ENCODE assay signal across 20 cellular contexts in the genomic region with DNA sequence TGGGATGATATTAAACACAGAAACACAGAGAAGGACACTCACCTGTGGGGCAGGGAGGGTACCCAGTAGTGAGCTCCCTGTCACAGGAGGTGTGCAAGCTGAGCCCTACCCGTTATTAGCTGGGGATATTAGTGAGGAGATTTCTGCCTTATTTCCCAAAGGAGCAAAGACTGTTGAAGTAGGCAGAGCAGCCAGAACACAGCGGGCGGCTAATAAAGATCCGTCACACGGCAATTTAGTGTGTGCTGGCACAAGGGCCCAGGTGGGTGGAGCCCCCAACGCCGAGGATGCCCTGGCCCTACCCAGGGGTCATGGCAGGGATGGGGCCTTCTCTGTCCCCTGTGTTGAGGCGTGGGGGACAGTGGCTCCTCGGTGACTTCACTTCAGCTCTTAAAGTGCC. TPM values are rescaled to one million over a fixed set of nuclear protein-coding genes. Genes with fewer than 3 reads are reported as not detected.
A peak's percentile ranks its signal among the peaks of the same experiment; 100 is the strongest.
DNase-seq lines count a peak whose midpoint lies in the region; ATAC-seq, FAIRE-seq and TF ChIP-seq lines count a peak whose summit lies in the region.
"Had no signal": no experiment of that assay in that cellular context is flagged by ENCODE, and none has a peak within 500 bp of the region (broad histone marks: within the 10 kb centered on the region; RNA-seq: fewer than 3 reads in every experiment).

No MANE protein-coding gene starts in this region.

- H2AFZ ChIP-seq in neuronal stem cell (ENCODE audit: low read length) = peak overlapping the region; percentile 81

- H2BK5ac ChIP-seq in neuronal stem cell (ENCODE audit: low read length) = no peak overlapping the region

- H3K4me1 Mint-ChIP-seq in brain = peaks cover 98% of the 10 kb centered on the region
- peaks cover 20% of the 10 kb centered on the region for H3K4me1 Mint-ChIP-seq in activated CD8-positive, alpha-beta T cell treated with anti-CD3 and anti-CD28 coated beads, Interleukin-2, amount 10 ng/mL, durations not matched to agents 7 days and 5 days (ENCODE audit: low read depth)

- intact Hi-C loops in kidney (cut with DNase I) = no loop called here

- peaks cover 0 to 2% of the 10 kb centered on the region in 2 donors for H3K36me3 ChIP-seq in neuronal stem cell (replicated peaks in 1 of 2; ENCODE audit: control insufficient read depth in 2 of 2, insufficient read depth in 2 of 2, low read length in 2 of 2)
- no peaks in the 10 kb centered on the region for H3K36me3 ChIP-seq in kidney (ENCODE audit: control insufficient read depth in 1 of 2, insufficient read depth in 2 of 2, low read length in 2 of 2)
- H3K36me3 ChIP-seq: BE2C, Peyer's patch, SJSA1 had no signal

- H3K9me3 ChIP-seq in neuronal stem cell (replicated peaks in 1 of 2; ENCODE audit: control insufficient read depth in 2 of 2, insufficient read depth in 1 of 2, low read depth in 1 of 2, low read length in 2 of 2) (peaks cover 0 to 3% of the 10 kb centered on the region in 2 donors), kidney (ENCODE audit: control insufficient read depth in 1 of 2, low read length in 2 of 2) (no peaks in the 10 kb centered on the region)
- H3K9me3 ChIP-seq: Peyer's patch, SJSA1 had no signal

- H3K9ac ChIP-seq in neuronal stem cell (ENCODE audit: low read depth, low read length, poor library complexity) (peak overlapping the region; percentile 5), kidney (ENCODE audit: low read length in 2 of 2) (no peak overlapping the region)

- peaks cover 0 to under 1% (median 0%) of the 10 kb centered on the region in 5 experiments for H3K9me3 Mint-ChIP-seq in brain
- H3K9me3 Mint-ChIP-seq in activated CD8-positive, alpha-beta T cell treated with anti-CD3 and anti-CD28 coated beads, Interleukin-2, amount 10 ng/mL, durations not matched to agents 7 days and 5 days (ENCODE audit: insufficient read depth) = no peaks in the 10 kb centered on the region
- H3K9me3 Mint-ChIP-seq: HFFc6 had no signal

- POLR2A ChIA-PET in activated CD8-positive, alpha-beta T cell treated with anti-CD3 and anti-CD28 coated beads, Interleukin-2, amount 10 ng/mL, durations not matched to agents 7 days and 5 days (lab: Charles Lee) = no interaction called here

- no peaks in the 10 kb centered on the region for H3K36me3 Mint-ChIP-seq in brain
- no peaks in the 10 kb centered on the region for H3K36me3 Mint-ChIP-seq in activated CD8-positive, alpha-beta T cell treated with anti-CD3 and anti-CD28 coated beads, Interleukin-2, amount 10 ng/mL, durations not matched to agents 7 days and 5 days (ENCODE audit: low read depth)

- no peak for ATAC-seq in activated CD8-positive, alpha-beta T cell treated with anti-CD3 and anti-CD28 coated beads, Interleukin-2, amount 10 ng/mL, durations not matched to agents 7 days and 5 days

- no peak overlapping the region for H3K4me2 ChIP-seq in neuronal stem cell (ENCODE audit: insufficient read depth, low read length, poor library complexity, severe bottlenecking)

- CTCF ChIA-PET in activated CD8-positive, alpha-beta T cell treated with anti-CD3 and anti-CD28 coated beads, Interleukin-2, amount 10 ng/mL, durations not matched to agents 7 days and 5 days (lab: Charles Lee) = interaction anchor here (1.2 kb wide), 1 partner anchor 11 kb away, joined by 4 read pairs; no protein-coding TSS in a partner anchor

- DNase-seq in NCI-H2171 treated with DMSO at 0.1 percent for 48 hours (lab: John Stamatoyannopoulos, UW) = peak; percentile 50
- no peak for DNase-seq in NCI-H2171 (lab: John Stamatoyannopoulos, UW)
- no peak for DNase-seq in HTR-8/SVneo (ENCODE audit: insufficient read length, low spot score)
- no peak for DNase-seq in neuronal stem cell (ENCODE audit: low spot score)
- no peak for DNase-seq in activated CD8-positive, alpha-beta T cell treated with anti-CD3 and anti-CD28 coated beads, Interleukin-2, amount 10 ng/mL, durations not matched to agents 7 days and 5 days
- DNase-seq in kidney = no peak
- DNase-seq: HFFc6; KG1; NCI-H1092; NCI-H2029; NK-92 treated with Interleukin-12 subunit alpha and Interleukin-12 subunit beta, amount 100 ng/mL, for 24 hours had no signal

- peak overlapping the region; percentile 89 for H3K18ac ChIP-seq in neuronal stem cell (ENCODE audit: low read length)

- peak overlapping the region in 1 of 5 experiments; percentile 54 for H3K4me3 Mint-ChIP-seq in brain
- no peak overlapping the region for H3K4me3 Mint-ChIP-seq in activated CD8-positive, alpha-beta T cell treated with anti-CD3 and anti-CD28 coated beads, Interleukin-2, amount 10 ng/mL, durations not matched to agents 7 days and 5 days
- H3K4me3 Mint-ChIP-seq: HFFc6 had no signal

- peak overlapping the region; percentile 64 for H2BK12ac ChIP-seq in neuronal stem cell (ENCODE audit: low read length)

- H3K4ac ChIP-seq in neuronal stem cell (ENCODE audit: low read length) = no peak overlapping the region

- peak overlapping the region; percentile 81 for H2AK5ac ChIP-seq in neuronal stem cell (ENCODE audit: low read depth, low read length)

- no peak overlapping the region for H4K8ac ChIP-seq in neuronal stem cell (ENCODE audit: low read depth, low read length)

- no peak overlapping the region for H4K91ac ChIP-seq in neuronal stem cell (ENCODE audit: low read depth, low read length, poor library complexity)

- H3K14ac ChIP-seq in neuronal stem cell (ENCODE audit: low read length) = no peak overlapping the region

- peaks cover 50 to 73% of the 10 kb centered on the region in 2 donors for H3K4me1 ChIP-seq in neuronal stem cell (ENCODE audit: control insufficient read depth in 2 of 2, insufficient read depth in 1 of 2, low read depth in 1 of 2, low read length in 2 of 2)
- peaks cover 0 to 3% of the 10 kb centered on the region in 2 donors for H3K4me1 ChIP-seq in kidney (ENCODE audit: control insufficient read depth in 1 of 2, insufficient read depth in 1 of 2, low read depth in 1 of 2, low read length in 2 of 2)

- H3K79me1 ChIP-seq in neuronal stem cell (ENCODE audit: low read depth, low read length) = no peaks in the 10 kb centered on the region

- peak overlapping the region; percentile 43 for H2BK15ac ChIP-seq in neuronal stem cell (ENCODE audit: low read length)

- peaks cover 5% of the 10 kb centered on the region for H3K27me3 Mint-ChIP-seq in brain
- peaks cover 35% of the 10 kb centered on the region for H3K27me3 Mint-ChIP-seq in activated CD8-positive, alpha-beta T cell treated with anti-CD3 and anti-CD28 coated beads, Interleukin-2, amount 10 ng/mL, durations not matched to agents 7 days and 5 days (ENCODE audit: low read depth)

- H3K27ac Mint-ChIP-seq in brain = peak overlapping the region in 3 of 5 experiments; percentile 63 to 92 (median 71)
- no peak overlapping the region for H3K27ac Mint-ChIP-seq in activated CD8-positive, alpha-beta T cell treated with anti-CD3 and anti-CD28 coated beads, Interleukin-2, amount 10 ng/mL, durations not matched to agents 7 days and 5 days
- H3K27ac Mint-ChIP-seq: HFFc6 had no signal

- no peak overlapping the region for H3K23ac ChIP-seq in neuronal stem cell (ENCODE audit: low read depth, low read length, poor library complexity)

- H2BK120ac ChIP-seq in neuronal stem cell (ENCODE audit: low read depth, low read length) = no peak overlapping the region

- H3K4me3 ChIP-seq in neuronal stem cell (ENCODE audit: low read length in 2 of 2) = no peak overlapping the region
- no peak overlapping the region for H3K4me3 ChIP-seq in kidney (ENCODE audit: low read length in 2 of 2)
- H3K4me3 ChIP-seq: GM12878, Peyer's patch, SJSA1 had no signal

- TF ChIP-seq CTCF in brain (conservative IDR thresholded peaks at IDR 0.05) (no peak), kidney (IDR thresholded peaks at IDR 0.05; ENCODE audit: borderline replicate concordance, extremely low read depth, insufficient read depth) (no peak)

- WGBS in neuronal stem cell (ENCODE audit: extremely low coverage in 2 of 2, insufficient read length in 2 of 2, insufficient replicate concordance in 1 of 2), 2 donors = no CpG with 5 or more reads among the region's 9 CpGs

- FAIRE-seq in HTR-8/SVneo (lab: Jason Lieb, UNC) = peak; percentile 40
- no peak for FAIRE-seq in kidney (lab: Jason Lieb, UNC)
- FAIRE-seq: A204.1, GM12878 had no signal

- peaks cover 0 to 3% (median 0%) of the 10 kb centered on the region in 3 experiments for H3K27me3 ChIP-seq in neuronal stem cell (ENCODE audit: control insufficient read depth in 3 of 3, insufficient read depth in 3 of 3, low read depth in 1 of 3, low read length in 3 of 3)
- H3K27me3 ChIP-seq: BE2C, Peyer's patch had no signal

- H3K27ac ChIP-seq in neuronal stem cell (replicated peaks; ENCODE audit: low read length) (no peak overlapping the region), kidney (ENCODE audit: low read depth in 2 of 2, low read length in 2 of 2) (no peak overlapping the region)
- H3K27ac ChIP-seq: HL-60, Peyer's patch, SJSA1 had no signal

RNA-seq across cellular contexts. Expression of a gene that starts 8.3 kb away (rescaled TPM):
- 46.5 TPM for polyA plus RNA-seq in brain (ENCODE audit: insufficient read depth, low read depth, low replicate concordance)
- 9.1 TPM for polyA plus RNA-seq in neuronal stem cell (2013, experiment 1 of 2)
- polyA plus RNA-seq in neuronal stem cell (2013, experiment 2 of 2) = 8.0 TPM
- under 1 TPM in 1 of 2 experiments, not detected in 1; 0.21 TPM for total RNA-seq in activated CD8-positive, alpha-beta T cell treated with anti-CD3 and anti-CD28 coated beads, Interleukin-2, amount 10 ng/mL, durations not matched to agents 7 days and 5 days
- 4.1 TPM for total RNA-seq in kidney
- polyA plus RNA-seq in kidney (ENCODE audit: insufficient read depth, low read depth, low replicate concordance) = 2.8 TPM
- total RNA-seq: HT-29, NCI-H460 had no signal
